ENCODE assay signal across 2 cellular contexts in genomic region chr2:121456325-121456724, GRCh38.
A peak's percentile ranks its signal among the peaks of the same experiment; 100 is the strongest.
TF ChIP-seq lines count a peak whose summit lies in the region.

No MANE protein-coding gene starts in this region.

TF ChIP-seq in HEK293, 187 proteins besides CTCF, POLR2A, EP300 and RAD21:
- no peak for TF ChIP-seq PRDM4 (tag by site-specific recombination; IDR thresholded peaks at IDR 0.05)
- peak; percentile 74 for TF ChIP-seq PRDM1 (tag by site-specific recombination; IDR thresholded peaks at IDR 0.05)
- no peak for TF ChIP-seq ZBTB17 (tag by site-specific recombination; IDR thresholded peaks at IDR 0.05)
- TF ChIP-seq ZBTB7A (tag by site-specific recombination; IDR thresholded peaks at IDR 0.05; ENCODE audit: low read depth), result no peak
- 0 out of 2 replicates have a peak, but pooled peaks have one; percentile 22 for TF ChIP-seq ZNF366 (tag by site-specific recombination; conservative IDR thresholded peaks at IDR 0.05)
- TF ChIP-seq REST (tag by site-specific recombination; IDR thresholded peaks at IDR 0.05), result no peak
- TF ChIP-seq ZNF549 (tag by site-specific recombination; IDR thresholded peaks at IDR 0.05), result no peak

TF ChIP-seq in endothelial cell of umbilical vein, 7 proteins besides CTCF, POLR2A, EP300 and RAD21:
- TF ChIP-seq JUN (IDR thresholded peaks at IDR 0.05; ENCODE audit: borderline replicate concordance, insufficient read depth, insufficient read length, low read depth) (no peak), POLR2AphosphoS5 (IDR thresholded peaks at IDR 0.05; ENCODE audit: insufficient read depth, low read depth, low read length) (no peak), FOS (IDR thresholded peaks at IDR 0.05; ENCODE audit: borderline replicate concordance, insufficient read depth, low read length) (no peak), GATA2 (IDR thresholded peaks at IDR 0.05; ENCODE audit: insufficient read depth, insufficient read length, low read depth, low read length) (no peak), MAX (IDR thresholded peaks at IDR 0.05; ENCODE audit: insufficient read depth, insufficient read length) (no peak)
